20 cellular contexts compared by ENCODE assay signal in the genomic region with DNA sequence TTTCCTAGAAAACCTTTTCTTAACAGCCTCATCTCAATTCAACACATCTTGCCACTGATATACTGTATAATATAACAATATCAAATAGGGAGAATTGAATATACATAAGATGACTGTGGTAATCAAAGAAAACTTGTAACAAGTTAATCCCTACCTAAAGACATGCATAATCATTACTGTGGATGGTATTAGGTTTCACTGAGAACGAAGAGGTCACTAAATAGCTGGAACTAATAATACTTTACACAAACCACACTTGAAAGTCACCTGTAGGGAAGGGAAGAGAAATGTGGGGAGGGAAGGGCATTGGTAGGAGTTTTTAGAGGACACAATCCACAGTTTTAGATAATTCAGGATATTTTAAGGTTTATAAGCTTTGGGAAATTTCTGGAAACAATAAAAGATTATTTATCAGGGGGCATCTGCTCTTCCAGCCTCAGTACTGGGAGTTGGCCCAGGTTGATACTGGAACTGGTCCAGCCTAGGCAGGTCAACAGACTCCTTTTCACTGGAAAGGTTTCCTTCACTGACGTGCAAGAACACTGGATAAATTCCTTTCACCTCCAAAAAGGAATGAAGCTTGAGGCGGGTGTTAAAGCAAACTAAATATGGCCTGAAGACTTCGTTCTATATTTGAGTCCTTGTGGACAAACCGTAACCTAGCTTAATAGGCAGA. TPM values are rescaled to one million over a fixed set of nuclear protein-coding genes. Genes with fewer than 3 reads are reported as not detected.
A peak's percentile ranks its signal among the peaks of the same experiment; 100 is the strongest.
DNase-seq lines count a peak whose midpoint lies in the region; ATAC-seq, FAIRE-seq and TF ChIP-seq lines count a peak whose summit lies in the region.
"Had no signal": no experiment of that assay in that cellular context is flagged by ENCODE, and none has a peak within 500 bp of the region (broad histone marks: within the 10 kb centered on the region; RNA-seq: fewer than 3 reads in every experiment).

No MANE protein-coding gene starts in this region.

- H3K27me3 Mint-ChIP-seq in glutamatergic neuron (ENCODE audit: unreplicated experiment) (peaks cover 2% of the 10 kb centered on the region), Caco-2 (ENCODE audit: insufficient read depth, unreplicated experiment) (no peaks in the 10 kb centered on the region)
- H3K27me3 Mint-ChIP-seq: CD4-positive, alpha-beta T cell had no signal

- FAIRE-seq in A549 (lab: Jason Lieb, UNC) (no peak), GM12891 (lab: Jason Lieb, UNC) (no peak), small intestine (lab: Jason Lieb, UNC) (no peak)
- FAIRE-seq: G401.6 had no signal

- no peak overlapping the region for H3K4me3 Mint-ChIP-seq in glutamatergic neuron (ENCODE audit: unreplicated experiment)
- no peak overlapping the region for H3K4me3 Mint-ChIP-seq in Caco-2 (ENCODE audit: unreplicated experiment)
- H3K4me3 Mint-ChIP-seq: CD4-positive, alpha-beta T cell; T-helper 1 cell treated with Interleukin-12 subunit alpha and Interleukin-12 subunit beta and Interleukin-4 antibody, amounts not matched to agents 30 μg/mL and 1 μg/mL, for 36 hours had no signal

- peaks cover 21% of the 10 kb centered on the region for H3K4me1 Mint-ChIP-seq in glutamatergic neuron (ENCODE audit: low read depth, unreplicated experiment)
- no peaks in the 10 kb centered on the region for H3K4me1 Mint-ChIP-seq in Caco-2 (ENCODE audit: low read depth, unreplicated experiment)

- H3K36me3 ChIP-seq in Caco-2 (ENCODE audit: control insufficient read depth, insufficient read depth, low read length), result no peaks in the 10 kb centered on the region
- peaks cover 0 to 2% of the 10 kb centered on the region in 2 donors for H3K36me3 ChIP-seq in small intestine (ENCODE audit: control insufficient read depth in 2 of 2, insufficient read depth in 2 of 2, low read length in 2 of 2)
- H3K36me3 ChIP-seq: BE2C had no signal

- no peak for ATAC-seq in A549
- ATAC-seq: PC-3 had no signal

- CTCF ChIA-PET in A549 (lab: Yijun Ruan, JAX), result interaction anchor here (0.5 to 0.8 kb wide), 2 partner anchors 9 to 1433 kb away, joined by 3 to 4 read pairs; no protein-coding TSS in a partner anchor
- CTCF ChIA-PET in Caco-2 (lab: Charles Lee), result no interaction called here

- H3K9me3 Mint-ChIP-seq in glutamatergic neuron (ENCODE audit: unreplicated experiment) (peaks cover 4% of the 10 kb centered on the region), Caco-2 (ENCODE audit: unreplicated experiment) (no peaks in the 10 kb centered on the region)
- H3K9me3 Mint-ChIP-seq: CD4-positive, alpha-beta T cell; T-helper 1 cell treated with Interleukin-12 subunit alpha and Interleukin-12 subunit beta and Interleukin-4 antibody, amounts not matched to agents 30 μg/mL and 1 μg/mL, for 36 hours had no signal

- no peak for TF ChIP-seq EP300 in A549 (IDR thresholded peaks at IDR 0.05)

- H3K27ac Mint-ChIP-seq in glutamatergic neuron (ENCODE audit: unreplicated experiment) (peak overlapping the region; percentile 18), Caco-2 (ENCODE audit: unreplicated experiment) (no peak overlapping the region)
- H3K27ac Mint-ChIP-seq: CD4-positive, alpha-beta T cell; T-helper 1 cell treated with Interleukin-12 subunit alpha and Interleukin-12 subunit beta and Interleukin-4 antibody, amounts not matched to agents 30 μg/mL and 1 μg/mL, for 36 hours had no signal

- 77% methylated on average over 5 of the region's 5 CpGs for WGBS in A549 (ENCODE audit: missing lambda C conversion rate)
- 81% methylated on average over 5 of the region's 5 CpGs for WGBS in small intestine, 3 donors

- TF ChIP-seq RAD21 in A549 (conservative IDR thresholded peaks at IDR 0.05 in 1 of 2, IDR thresholded peaks at IDR 0.05 in 1 of 2), result no peak

- POLR2A ChIA-PET in A549 (lab: Yijun Ruan, JAX) (no interaction called here), Caco-2 (lab: Charles Lee) (no interaction called here)

- H3K4me1 ChIP-seq in A549 (peaks cover 89% of the 10 kb centered on the region), Caco-2 (peaks cover 4% of the 10 kb centered on the region; the same call in 1 of the 2 replicates), small intestine (ENCODE audit: control insufficient read depth in 2 of 2, insufficient read depth in 1 of 2, low read depth in 1 of 2, low read length in 1 of 2) (no peaks in the 10 kb centered on the region)

- no peak for TF ChIP-seq CTCF in 22Rv1 (IDR thresholded peaks at IDR 0.05)
- no peak for TF ChIP-seq CTCF in A549 (IDR thresholded peaks at IDR 0.05)
- TF ChIP-seq CTCF in glutamatergic neuron (IDR thresholded peaks at IDR 0.05; ENCODE audit: partially characterized antibody, unreplicated experiment), result no peak
- no peak for TF ChIP-seq CTCF in Caco-2 (IDR thresholded peaks at IDR 0.05; ENCODE audit: insufficient read depth in 1 of 2, low read depth in 1 of 2, low read length in 1 of 2, severe bottlenecking in 1 of 2, unreplicated experiment in 1 of 2)

- H3K36me3 Mint-ChIP-seq in glutamatergic neuron (ENCODE audit: unreplicated experiment) (no peaks in the 10 kb centered on the region), Caco-2 (ENCODE audit: insufficient read depth, unreplicated experiment) (peaks cover 6% of the 10 kb centered on the region)

- H3K9me3 ChIP-seq in A549 (no peaks in the 10 kb centered on the region), Caco-2 (no peaks in the 10 kb centered on the region), small intestine (ENCODE audit: control insufficient read depth, low read depth) (no peaks in the 10 kb centered on the region)
- H3K9me3 ChIP-seq: BE2C had no signal

- TF ChIP-seq POLR2A in A549 (IDR thresholded peaks at IDR 0.05; ENCODE audit: low read length), result no peak
- no peak for TF ChIP-seq POLR2A in GM12891 (IDR thresholded peaks at IDR 0.05; ENCODE audit: low read depth, low read length)

- peak overlapping the region; percentile 32; the same call in 1 of the 2 replicates for H3K27ac ChIP-seq in 22Rv1
- H3K27ac ChIP-seq in A549, result peak overlapping the region; percentile 24 to 34; a peak in 3 of 6 replicates
- no peak overlapping the region for H3K27ac ChIP-seq in small intestine (ENCODE audit: low read depth in 1 of 2, low read length in 1 of 2)
- H3K27ac ChIP-seq: RWPE1 had no signal

- no peak overlapping the region for H3K4me3 ChIP-seq in A549
- no peak overlapping the region for H3K4me3 ChIP-seq in Caco-2 (ENCODE audit: low read depth, low read length)
- H3K4me3 ChIP-seq in small intestine (ENCODE audit: low read depth in 1 of 2, low read length in 2 of 2), result no peak overlapping the region

- no TSS peak for BruUV-seq in Caco-2 (replicated peaks; lab: Mats Ljungman, UMichigan)

- no peak for DNase-seq in A549 (ENCODE audit: low read depth in 1 of 2, low spot score in 1 of 2)
- DNase-seq in NCI-H69 (lab: John Stamatoyannopoulos, UW), result peak; percentile 68
- DNase-seq in glutamatergic neuron, result no peak
- DNase-seq in GM12891 (ENCODE audit: insufficient read length, low spot score), result no peak
- DNase-seq in Caco-2, result no peak
- no peak for DNase-seq in NCI-H526 (lab: John Stamatoyannopoulos, UW)
- DNase-seq in small intestine, result no peak
- DNase-seq: BE2C; Calu3; CD4-positive, alpha-beta T cell; DMS79 treated with DMSO at 0.1 percent for 48 hours; NCI-H1105 treated with DMSO at 0.1 percent for 48 hours; NCI-H1694 treated with DMSO at 0.1 percent for 48 hours; NCI-H2171; NCI-H510A; PC-3 had no signal

- intact Hi-C loops in Caco-2 (cut with micrococcal nuclease; ENCODE audit: unreplicated experiment), result no loop called here

- no peak overlapping the region for H3K4me2 ChIP-seq in A549

- H3K27me3 ChIP-seq in Caco-2 (replicated peaks; ENCODE audit: control insufficient read depth, insufficient read depth, low read length) (no peaks in the 10 kb centered on the region), small intestine (ENCODE audit: control insufficient read depth in 2 of 2, insufficient read depth in 2 of 2, low read length in 2 of 2) (no peaks in the 10 kb centered on the region)
- H3K27me3 ChIP-seq: BE2C had no signal

TF ChIP-seq in A549, 52 proteins besides CTCF, POLR2A, EP300 and RAD21 (continues in another document):
- TF ChIP-seq, protein P1, sequence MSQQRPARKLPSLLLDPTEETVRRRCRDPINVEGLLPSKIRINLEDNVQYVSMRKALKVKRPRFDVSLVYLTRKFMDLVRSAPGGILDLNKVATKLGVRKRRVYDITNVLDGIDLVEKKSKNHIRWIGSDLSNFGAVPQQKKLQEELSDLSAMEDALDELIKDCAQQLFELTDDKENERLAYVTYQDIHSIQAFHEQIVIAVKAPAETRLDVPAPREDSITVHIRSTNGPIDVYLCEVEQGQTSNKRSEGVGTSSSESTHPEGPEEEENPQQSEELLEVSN (IDR thresholded peaks at IDR 0.05; ENCODE audit: borderline replicate concordance, low read depth), result no peak
- TF ChIP-seq NFE2L2 (conservative IDR thresholded peaks at IDR 0.05; ENCODE audit: low read length) (no peak), TP53 (CRISPR knock-in tag; IDR thresholded peaks at IDR 0.05) (no peak), GATA3 (IDR thresholded peaks at IDR 0.05; ENCODE audit: borderline replicate concordance) (no peak), ESRRA (IDR thresholded peaks at IDR 0.05; ENCODE audit: borderline replicate concordance, low read length) (no peak), ZFP36 (IDR thresholded peaks at IDR 0.05; ENCODE audit: borderline replicate concordance, partially characterized antibody) (no peak)

TF ChIP-seq in GM12891, 5 proteins besides CTCF, POLR2A, EP300 and RAD21:
- TF ChIP-seq POU2F2 (IDR thresholded peaks at IDR 0.05; ENCODE audit: low read depth, low read length), result no peak
- no peak for TF ChIP-seq TAF1 (IDR thresholded peaks at IDR 0.05; ENCODE audit: low read depth, low read length)
- no peak for TF ChIP-seq SPI1 (IDR thresholded peaks at IDR 0.05; ENCODE audit: low read depth, low read length)
- no peak for TF ChIP-seq POLR2AphosphoS5 (IDR thresholded peaks at IDR 0.05; ENCODE audit: low read depth, low read length)
- TF ChIP-seq PAX5 (IDR thresholded peaks at IDR 0.05; ENCODE audit: insufficient read depth, low read length, severe bottlenecking), result no peak

RNA-seq across cellular contexts. Expression of gene MAP7, which starts 44.0 kb away (rescaled TPM):
- polyA plus RNA-seq in A549 (2011; rRNA removed) (49.0 and 64.5 TPM in 2 replicates), A549 (2017; fragmentation: RNase III; extraction: RNeasy Plus Mini Kit Qiagen cat#74134 plus additional on column Dnase treatment) (49.5 to 65.0 TPM (median 60.6 TPM) in 3 replicates), small intestine (10 to 100 TPM; 18.3 to 24.4 (median 18.4) TPM)
- polyA plus RNA-seq in A549 (2012; cell fraction: cytosol; rRNA removed), result 36.9 and 38.4 TPM in 2 replicates
- 41.6 and 44.1 TPM in 2 replicates for polyA plus RNA-seq in A549 (2012; cell fraction: nucleus; rRNA removed)
- 27.1 and 28.1 TPM in 2 replicates for polyA minus RNA-seq in A549 (2011; rRNA and poly(A)+ RNA removed)
- total RNA-seq in glutamatergic neuron (ENCODE audit: unreplicated experiment) (2.2 TPM), Caco-2 (2022) (55.3 and 57.4 TPM in 2 replicates)
- polyA plus RNA-seq in GM12891 (2012; ENCODE audit: low read depth, missing spikeins), result 0.10 TPM

Comparison
In these comparisons a context has a peak if more than half of its experiments do, and no peak if none do; other contexts are left out.
1. H3K27ac ChIP-seq: peak in 22Rv1 (single experiment) and A549 (2 of 2); none in small intestine (0 of 2).
2. RNA of gene MAP7, which starts 44.0 kb away (total RNA-seq): 55.3 to 57.4 TPM in Caco-2; 2.2 TPM in glutamatergic neuron (single experiment); every median in the first group is over 10 times any median in the second.